12 cellular contexts compared by ENCODE assay signal in genomic region chrX:73127700-73128241, GRCh38. TPM values are rescaled to one million over a fixed set of nuclear protein-coding genes. Genes with fewer than 3 reads are reported as not detected.
DNase-seq lines count a peak whose midpoint lies in the region; ATAC-seq, FAIRE-seq and TF ChIP-seq lines count a peak whose summit lies in the region.
"Had no signal": no experiment of that assay in that cellular context is flagged by ENCODE, and none has a peak within 500 bp of the region (broad histone marks: within the 10 kb centered on the region; RNA-seq: fewer than 3 reads in every experiment).

No MANE protein-coding gene starts in this region.

- no peaks in the 10 kb centered on the region for H4K20me1 ChIP-seq in H1 (replicated peaks in 1 of 2; ENCODE audit: control insufficient read depth in 1 of 2, insufficient read depth in 2 of 2, low read length in 2 of 2)

- no peak overlapping the region for H2BK20ac ChIP-seq in H1 (ENCODE audit: low read length)

- H4K5ac ChIP-seq in H1 (ENCODE audit: insufficient read length, low read depth, low read length): no peak overlapping the region

- H2BK12ac ChIP-seq in H1 (ENCODE audit: low read depth, low read length): no peak overlapping the region

- H4K8ac ChIP-seq in H1 (ENCODE audit: extremely low read depth, insufficient read depth, low read length): peak overlapping the region; percentile 25; the same call in 1 of the 2 replicates

- no peak overlapping the region for H3K14ac ChIP-seq in H1 (ENCODE audit: insufficient read length)

- DNase-seq in Daoy (ENCODE audit: low read depth) (peak; percentile 85), H1 (ENCODE audit: low read depth in 1 of 2, low spot score in 2 of 2) (peak; percentile 27 to 60), occipital lobe (lab: John Stamatoyannopoulos, UW) (peak; percentile 0), left colon (no peak), NCI-H1436 treated with DMSO at 0.1 percent for 48 hours (lab: John Stamatoyannopoulos, UW) (no peak), H54 (ENCODE audit: insufficient read length, low spot score) (no peak)
- DNase-seq: activated CD8-positive, alpha-beta T cell treated with anti-CD3 and anti-CD28 coated beads for 36 hours; cortex of kidney; lower lobe of right lung had no signal

- peak; percentile 99 for FAIRE-seq in H1 (lab: Jason Lieb, UNC)
- FAIRE-seq in H54 (lab: Jason Lieb, UNC): no peak

- TF ChIP-seq CTCF in H1 (IDR thresholded peaks at IDR 0.05; ENCODE audit: control extremely low read depth in 1 of 3, insufficient read depth in 1 of 3, low read depth in 1 of 3, low read length in 3 of 3): peak in 1 of 3 experiments; percentile 17; a peak in 2 of 4 replicates

- no peak overlapping the region; the same call in 1 of the 2 replicates for H2AFZ ChIP-seq in H1 (ENCODE audit: low read length)

- H3K4me3 ChIP-seq in HUES6 (ENCODE audit: low read depth, low read length) (peak overlapping the region; percentile 65), H1 (ENCODE audit: extremely low read depth in 1 of 4, insufficient read depth in 2 of 4, low read depth in 3 of 4, low read length in 4 of 4) (peak overlapping the region; percentile 35 to 67 (median 50))
- H3K4me3 ChIP-seq: lower lobe of right lung had no signal

- no peaks in the 10 kb centered on the region for H3K79me2 ChIP-seq in H1 (ENCODE audit: control insufficient read depth in 1 of 2, insufficient read depth in 2 of 2, low read length in 2 of 2)

- no peak for TF ChIP-seq POLR2A in H1 (IDR thresholded peaks at IDR 0.05; ENCODE audit: control extremely low read depth in 1 of 2, low read depth in 2 of 2, low read length in 2 of 2)
- no peak for TF ChIP-seq POLR2A in H54 (IDR thresholded peaks at IDR 0.05; ENCODE audit: low read depth, low read length)

- H3K9me3 ChIP-seq in HUES6 (ENCODE audit: control insufficient read depth, insufficient read depth, low read depth, low read length) (peaks cover 11% of the 10 kb centered on the region; the same call in 1 of the 2 replicates), H1 (ENCODE audit: insufficient read depth in 2 of 2, low read depth in 1 of 2, low read length in 1 of 2) (no peaks in the 10 kb centered on the region)
- H3K9me3 ChIP-seq: lower lobe of right lung had no signal

- no peak overlapping the region for H3K23ac ChIP-seq in H1 (ENCODE audit: insufficient read length)

- no peak overlapping the region for H3K4ac ChIP-seq in H1 (replicated peaks; ENCODE audit: insufficient read length, low read depth, low read length)

- no peak overlapping the region for H4K91ac ChIP-seq in H1 (replicated peaks; ENCODE audit: insufficient read length, low read length)

- H3K4me2 ChIP-seq in H1 (ENCODE audit: insufficient read depth in 1 of 2, low read depth in 2 of 2, low read length in 2 of 2): peak overlapping the region; percentile 39 to 73

- no peaks in the 10 kb centered on the region for H3K23me2 ChIP-seq in H1 (ENCODE audit: low read depth, low read length)

- H2BK15ac ChIP-seq in H1 (ENCODE audit: low read length): no peak overlapping the region

- H3K9ac ChIP-seq in HUES6 (ENCODE audit: low read length) (no peak overlapping the region), H1 (replicated peaks in 1 of 4; ENCODE audit: extremely low read depth in 1 of 4, low read depth in 3 of 4, low read length in 3 of 4) (peak overlapping the region in 1 of 4 experiments; percentile 24; a peak in 3 of 7 replicates)

- POLR2A ChIA-PET in H1 (lab: Charles Lee; ENCODE audit: partially characterized antibody): interaction anchor here (0.6 kb wide), 1 partner anchor 8 kb away, joined by 3 read pairs; no protein-coding TSS in a partner anchor

- 39% methylated on average over 8 of the region's 23 CpGs; no CpG with 5 or more reads in 1 of the 2 experiments for WGBS in H1 (ENCODE audit: extremely low coverage in 1 of 2, insufficient coverage in 1 of 2, insufficient read length in 1 of 2, insufficient replicate concordance in 2 of 2, low coverage in 1 of 2, low lambda C conversion rate in 2 of 2, missing lambda C conversion rate in 1 of 2), 2 experiments

- no peak overlapping the region for H3K56ac ChIP-seq in H1 (replicated peaks; ENCODE audit: insufficient read length, low read depth, low read length)

- H3K4me1 ChIP-seq in HUES6 (ENCODE audit: control insufficient read depth, insufficient read depth, low read length): no peaks in the 10 kb centered on the region
- H3K4me1 ChIP-seq in H1 (replicated peaks in 1 of 4; ENCODE audit: control insufficient read depth in 3 of 4, insufficient read depth in 4 of 4, low read length in 3 of 4): no peaks in the 10 kb centered on the region
- H3K4me1 ChIP-seq: lower lobe of right lung had no signal

- TF ChIP-seq EP300 in H1 (IDR thresholded peaks at IDR 0.05; ENCODE audit: borderline replicate concordance in 1 of 2, low read depth in 2 of 2, low read length in 2 of 2): no peak

- intact Hi-C loops in left colon (cut with DNase I, micrococcal nuclease): no loop called here

- H2AK5ac ChIP-seq in H1 (ENCODE audit: low read depth, low read length): no peak overlapping the region

- no peaks in the 10 kb centered on the region for H3K36me3 ChIP-seq in HUES6 (ENCODE audit: control insufficient read depth, insufficient read depth, low read length)
- no peaks in the 10 kb centered on the region for H3K36me3 ChIP-seq in H1 (ENCODE audit: control insufficient read depth in 2 of 4, insufficient read depth in 4 of 4, low read length in 3 of 4)
- H3K36me3 ChIP-seq: lower lobe of right lung had no signal

- H3K27ac ChIP-seq in HUES6 (ENCODE audit: low read depth, low read length) (no peak overlapping the region), H1 (ENCODE audit: low read depth, low read length) (no peak overlapping the region)
- H3K27ac ChIP-seq: HL-60, lower lobe of right lung had no signal

- H3K27me3 ChIP-seq in HUES6 (ENCODE audit: control insufficient read depth, insufficient read depth, low read length) (no peaks in the 10 kb centered on the region; the same call in 1 of the 2 replicates), H1 (replicated peaks in 1 of 4; ENCODE audit: control insufficient read depth in 3 of 4, extremely low read depth in 1 of 4, insufficient read depth in 3 of 4, low read length in 3 of 4) (no peaks in the 10 kb centered on the region)

- no peak overlapping the region for H2BK120ac ChIP-seq in H1 (replicated peaks; ENCODE audit: low read depth, low read length)

- H2BK5ac ChIP-seq in H1 (ENCODE audit: low read depth, low read length): no peak overlapping the region

- ATAC-seq in left colon: no peak
- no peak for ATAC-seq in GM18520 (IDR thresholded peaks at IDR 0.05; ENCODE audit: unreplicated experiment)
- ATAC-seq: activated CD8-positive, alpha-beta T cell treated with anti-CD3 and anti-CD28 coated beads for 36 hours had no signal

- peak in 1 of 2 experiments; percentile 12; a peak in 2 of 4 replicates for TF ChIP-seq RAD21 in H1 (IDR thresholded peaks at IDR 0.05 in 1 of 2, conservative IDR thresholded peaks at IDR 0.05 in 1 of 2; ENCODE audit: low read depth in 2 of 2, low read length in 2 of 2)

- no peak overlapping the region for H3K18ac ChIP-seq in H1 (ENCODE audit: extremely low read depth, low read length)

- CTCF ChIA-PET in H1 (lab: Charles Lee; ENCODE audit: partially characterized antibody): interaction anchor here (1.2 kb wide), 1 partner anchor 28 kb away, joined by 3 read pairs; no protein-coding TSS in a partner anchor

- H3K79me1 ChIP-seq in H1 (ENCODE audit: low read depth, low read length): no peaks in the 10 kb centered on the region

TF ChIP-seq in H1, 55 proteins besides CTCF, POLR2A, EP300 and RAD21 (continues in another document):
- TF ChIP-seq SIN3A (conservative IDR thresholded peaks at IDR 0.05 in 1 of 2, IDR thresholded peaks at IDR 0.05 in 1 of 2; ENCODE audit: low read depth in 1 of 2, low read length in 2 of 2) (no peak), TCF12 (IDR thresholded peaks at IDR 0.05; ENCODE audit: low read depth, low read length) (no peak), CBX5 (IDR thresholded peaks at IDR 0.05; ENCODE audit: low read depth, low read length) (no peak), TBP (IDR thresholded peaks at IDR 0.05; ENCODE audit: low read depth, low read length) (0 out of 2 replicates have a peak, but pooled peaks have one; percentile 13), NANOG (IDR thresholded peaks at IDR 0.05; ENCODE audit: insufficient read depth, low read depth, low read length, poor library complexity, severe bottlenecking) (no peak), KDM4A (IDR thresholded peaks at IDR 0.05; ENCODE audit: low read depth, low read length, severe bottlenecking) (peak; percentile 50), SIX5 (IDR thresholded peaks at IDR 0.05; ENCODE audit: low read depth, low read length) (no peak), CHD1 (IDR thresholded peaks at IDR 0.05; ENCODE audit: low read depth, low read length) (no peak), CTBP2 (IDR thresholded peaks at IDR 0.05; ENCODE audit: borderline replicate concordance, insufficient read depth, insufficient read length, low read length) (no peak), SUZ12 (IDR thresholded peaks at IDR 0.05; ENCODE audit: low read length) (no peak), SIRT6 (IDR thresholded peaks at IDR 0.05; ENCODE audit: low read length) (no peak), BRCA1 (IDR thresholded peaks at IDR 0.05; ENCODE audit: low read depth, low read length) (no peak), CHD2 (IDR thresholded peaks at IDR 0.05; ENCODE audit: low read length) (peak; percentile 57), POU5F1 (IDR thresholded peaks at IDR 0.05; ENCODE audit: low read depth, low read length) (no peak), JUN (IDR thresholded peaks at IDR 0.05; ENCODE audit: low read depth, low read length) (no peak), CBX8 (IDR thresholded peaks at IDR 0.05; ENCODE audit: borderline replicate concordance, low read depth, low read length) (no peak), ATF3 (IDR thresholded peaks at IDR 0.05; ENCODE audit: insufficient read depth, low read depth, low read length) (no peak)

RNA-seq across cellular contexts. Expression of gene PABPC1L2A, which starts 48.5 kb away (rescaled TPM):
- not detected in 2 replicates for total RNA-seq in Daoy (2014; rRNA removed; shearing (Covaris generic))
- total RNA-seq in H1 (2021; fragmentation: NEBNext Ultra II Directional; extraction: Animal tissue kit (Norgen Biotek cat#: 25700)): 0.32 and 0.73 TPM in 2 replicates
- 0.44 and 0.83 TPM in 2 replicates for polyA plus RNA-seq in H1 (2011; rRNA removed)
- polyA plus RNA-seq in H1 (2011; cell fraction: cytosol; rRNA removed): 0.83 TPM
- 0.76 TPM for polyA plus RNA-seq in H1 (2011; cell fraction: nucleus; rRNA removed)
- 0.66 to 0.98 TPM (median 0.84 TPM) in 4 replicates for polyA plus RNA-seq in H1 (2012, experiment 1 of 2)
- polyA plus RNA-seq in H1 (2012, experiment 2 of 2): 0.66 TPM
- 0.75 TPM for polyA plus RNA-seq in H1 (2013, experiment 1 of 2)
- polyA plus RNA-seq in H1 (2013, experiment 2 of 2): 0.77 TPM
- 1.0 TPM in 1 of 2 replicates, not detected in the other for polyA minus RNA-seq in H1 (2011; rRNA and poly(A)+ RNA removed)
- polyA minus RNA-seq in H1 (2011; cell fraction: cytosol; rRNA and poly(A)+ RNA removed): not detected
- 0.70 TPM for polyA minus RNA-seq in H1 (2011; cell fraction: nucleus; rRNA and poly(A)+ RNA removed)
- total RNA-seq in occipital lobe: 0.78 TPM
- total RNA-seq in left colon: not detected
- total RNA-seq: activated CD8-positive, alpha-beta T cell treated with anti-CD3 and anti-CD28 coated beads for 36 hours; lower lobe of right lung had no signal

Comparison
In these comparisons a context has a peak if more than half of its experiments do, and no peak if none do; other contexts are left out.
1. DNase-seq: peak in Daoy (single experiment), H1 (2 of 2) and occipital lobe (single experiment); none in left colon (0 of 2), NCI-H1436 treated with DMSO at 0.1 percent for 48 hours (single experiment) and H54 (single experiment).